In the genomic region with DNA sequence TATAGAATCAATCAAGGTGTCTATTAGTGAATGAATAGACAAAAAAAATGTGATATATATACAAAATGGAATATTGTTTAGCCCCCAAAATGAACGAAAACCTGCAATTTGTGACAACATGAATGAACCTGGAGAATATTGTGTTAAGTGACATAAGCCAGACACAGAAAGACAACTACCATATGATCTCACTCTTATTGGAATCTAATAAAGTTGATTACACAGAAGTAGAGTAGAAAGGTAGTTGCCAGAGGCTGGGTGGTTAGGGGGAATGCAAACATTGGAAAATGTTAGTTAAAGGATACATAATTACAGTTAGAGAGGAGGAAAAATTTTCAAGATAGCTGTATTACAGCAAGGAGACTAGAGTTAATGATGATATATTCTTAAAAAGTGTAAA, we compare ENCODE assay signal across 7 cellular contexts.
"Had no signal": no experiment of that assay in that cellular context is flagged by ENCODE, and none has a peak within 500 bp of the region (broad histone marks: within the 10 kb centered on the region; RNA-seq: fewer than 3 reads in every experiment).

No MANE protein-coding gene starts in this region.

- DNase-seq: IMR-90, KBM-7, KG1 had no signal

- H3K27ac ChIP-seq: HL-60 had no signal

- FAIRE-seq: HepG2, HTR-8/SVneo, K562 had no signal

- ATAC-seq: HepG2, K562 had no signal

- H3K4me3 ChIP-seq: K562 had no signal
